ENCODE assay signal across 19 cellular contexts in the genomic region with DNA sequence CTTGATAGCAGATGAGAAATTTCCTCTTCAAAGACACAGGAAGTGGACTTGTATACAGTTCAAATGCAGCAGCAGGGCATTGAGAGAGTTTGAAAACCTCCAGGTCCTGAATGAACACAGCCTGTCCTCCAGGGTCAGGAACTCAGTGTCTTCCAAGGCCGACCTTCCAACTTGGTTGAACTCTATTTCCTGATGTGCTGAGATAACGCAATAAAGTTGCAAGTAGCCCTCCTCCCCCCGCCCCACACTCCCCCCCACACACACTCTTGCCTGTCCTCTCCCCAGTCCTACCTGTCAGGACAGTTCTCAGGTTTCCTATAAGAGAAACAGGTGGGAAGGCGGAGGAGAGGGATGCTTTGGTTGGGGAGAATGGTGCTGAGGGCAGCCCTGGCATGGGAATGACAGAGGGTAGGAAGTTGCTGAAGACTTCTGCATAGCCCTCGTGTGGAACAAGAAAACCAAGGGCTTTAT.
A peak's percentile ranks its signal among the peaks of the same experiment; 100 is the strongest.
DNase-seq lines count a peak whose midpoint lies in the region; ATAC-seq and TF ChIP-seq lines count a peak whose summit lies in the region.
"Had no signal": no experiment of that assay in that cellular context is flagged by ENCODE, and none has a peak within 500 bp of the region (broad histone marks: within the 10 kb centered on the region; RNA-seq: fewer than 3 reads in every experiment).

No MANE protein-coding gene starts in this region.

- TF ChIP-seq POLR2A in esophagus squamous epithelium (IDR thresholded peaks at IDR 0.05): no peak

- H3K27me3 ChIP-seq in DND-41 (ENCODE audit: insufficient read depth, low read length, poor library complexity) (no peaks in the 10 kb centered on the region), esophagus squamous epithelium (no peaks in the 10 kb centered on the region)
- H3K27me3 ChIP-seq: SJCRH30 had no signal

- H2AFZ ChIP-seq in DND-41 (ENCODE audit: low read depth, low read length): no peak overlapping the region
- H2AFZ ChIP-seq: GM23248 had no signal

- POLR2A ChIA-PET in WTC11 (lab: Charles Lee): no interaction called here

- TF ChIP-seq CTCF in DND-41 (IDR thresholded peaks at IDR 0.05; ENCODE audit: borderline replicate concordance, extremely low read depth, low read length, poor library complexity, severe bottlenecking) (no peak), esophagus squamous epithelium (IDR thresholded peaks at IDR 0.05) (no peak), WTC11 (IDR thresholded peaks at IDR 0.05) (no peak), chondrocyte (IDR thresholded peaks at IDR 0.05) (no peak)

- no peak overlapping the region for H3K4me3 ChIP-seq in DND-41 (ENCODE audit: low read depth in 1 of 2, low read length in 2 of 2)
- no peak overlapping the region for H3K4me3 ChIP-seq in SK-N-MC
- H3K4me3 ChIP-seq in esophagus squamous epithelium: no peak overlapping the region
- H3K4me3 ChIP-seq: GM23248, SJCRH30 had no signal

- H3K79me2 ChIP-seq in DND-41 (ENCODE audit: insufficient read depth, low read length): no peaks in the 10 kb centered on the region

- H3K27ac Mint-ChIP-seq in WTC11 (no peak overlapping the region), chondrocyte (ENCODE audit: unreplicated experiment) (no peak overlapping the region)

- H3K4me2 ChIP-seq in DND-41 (ENCODE audit: insufficient read depth, low read length): no peak overlapping the region

- CTCF ChIA-PET in WTC11 (lab: Charles Lee): no interaction called here

- H3K36me3 Mint-ChIP-seq in WTC11 (0 out of 2 replicates have a peak, but pooled peaks cover 3% of the 10 kb centered on the region), chondrocyte (ENCODE audit: low read depth) (peaks cover 3% of the 10 kb centered on the region)

- H3K9me3 ChIP-seq in DND-41 (ENCODE audit: insufficient read depth, low read length, severe bottlenecking): no peaks in the 10 kb centered on the region
- no peaks in the 10 kb centered on the region for H3K9me3 ChIP-seq in SK-N-MC (ENCODE audit: low read depth, low read length)
- H3K9me3 ChIP-seq in esophagus squamous epithelium: no peaks in the 10 kb centered on the region
- H3K9me3 ChIP-seq: SJCRH30 had no signal

- H3K27me3 Mint-ChIP-seq in WTC11 (ENCODE audit: low read depth): no peaks in the 10 kb centered on the region
- H3K27me3 Mint-ChIP-seq in chondrocyte (ENCODE audit: low read depth): no peaks in the 10 kb centered on the region

- H3K4me3 Mint-ChIP-seq in WTC11: no peak overlapping the region
- no peak overlapping the region for H3K4me3 Mint-ChIP-seq in chondrocyte (ENCODE audit: unreplicated experiment)

- ATAC-seq in DND-41 (ENCODE audit: insufficient read depth, low read depth) (0 out of 3 replicates have a peak, but pooled peaks have one; percentile 42), WTC11 (no peak; the same call in 1 of the 2 replicates)

- H3K4me1 Mint-ChIP-seq in WTC11 (peaks cover 16% of the 10 kb centered on the region), chondrocyte (ENCODE audit: low read depth) (peaks cover 23% of the 10 kb centered on the region)

- no peak overlapping the region for H3K27ac ChIP-seq in DND-41 (ENCODE audit: low read length)
- H3K27ac ChIP-seq in SK-N-MC: no peak overlapping the region; the same call in 1 of the 2 replicates
- H3K27ac ChIP-seq in esophagus squamous epithelium: no peak overlapping the region
- H3K27ac ChIP-seq: GM23248, RWPE1, SJCRH30 had no signal

- H3K4me1 ChIP-seq in DND-41 (ENCODE audit: insufficient read depth, low read length): peaks cover 11% of the 10 kb centered on the region
- H3K4me1 ChIP-seq in esophagus squamous epithelium: peaks cover 0 to 8% (median 0%) of the 10 kb centered on the region in 3 donors
- H3K4me1 ChIP-seq: SJCRH30 had no signal

- intact Hi-C loops in esophagus squamous epithelium (cut with DNase I): no loop called here

- DNase-seq in NCI-H2107 treated with DMSO at 0.1 percent for 48 hours (lab: John Stamatoyannopoulos, UW; ENCODE audit: unreplicated experiment) (peak; percentile 20), NCI-H2107 (lab: John Stamatoyannopoulos, UW) (no peak), DND-41 (no peak), SK-N-MC (ENCODE audit: low read depth, low spot score) (no peak), left kidney (ENCODE audit: low read depth, low spot score) (peak; percentile 35), esophagus squamous epithelium (lab: John Stamatoyannopoulos, UW) (no peak), WTC11 (ENCODE audit: low spot score) (no peak), chondrocyte (ENCODE audit: low spot score) (no peak)
- DNase-seq: C1 segment of cervical spinal cord, DMS79 treated with DMSO at 0.1 percent for 48 hours, GM23248, KBM-7, NCI-H1092, NCI-H146, NCI-H2081 treated with DMSO at 0.1 percent for 48 hours, NCI-H446, NCI-H748 treated with DMSO at 0.1 percent for 48 hours, SJCRH30 had no signal

- no peaks in the 10 kb centered on the region for H4K20me1 ChIP-seq in DND-41 (ENCODE audit: insufficient read depth, low read length)

- no peaks in the 10 kb centered on the region for H3K36me3 ChIP-seq in DND-41 (ENCODE audit: insufficient read depth, low read length)
- no peaks in the 10 kb centered on the region for H3K36me3 ChIP-seq in SK-N-MC (ENCODE audit: insufficient read depth, low read length)
- no peaks in the 10 kb centered on the region for H3K36me3 ChIP-seq in esophagus squamous epithelium
- H3K36me3 ChIP-seq: SJCRH30 had no signal

- H3K9ac ChIP-seq in DND-41 (ENCODE audit: low read depth, low read length) (no peak overlapping the region), SK-N-MC (ENCODE audit: insufficient read length) (peak overlapping the region; percentile 34)
- H3K9ac ChIP-seq: GM23248 had no signal

- H3K9me3 Mint-ChIP-seq in WTC11 (peaks cover 8% of the 10 kb centered on the region), chondrocyte (ENCODE audit: low read depth) (peaks cover 4% of the 10 kb centered on the region)

- WGBS in esophagus squamous epithelium, 2 donors: 47 to 62% methylated on average over 3 to 5 of the region's 5 CpGs

TF ChIP-seq in WTC11, 78 proteins besides CTCF, POLR2A, EP300 and RAD21:
- TF ChIP-seq, protein P1, sequence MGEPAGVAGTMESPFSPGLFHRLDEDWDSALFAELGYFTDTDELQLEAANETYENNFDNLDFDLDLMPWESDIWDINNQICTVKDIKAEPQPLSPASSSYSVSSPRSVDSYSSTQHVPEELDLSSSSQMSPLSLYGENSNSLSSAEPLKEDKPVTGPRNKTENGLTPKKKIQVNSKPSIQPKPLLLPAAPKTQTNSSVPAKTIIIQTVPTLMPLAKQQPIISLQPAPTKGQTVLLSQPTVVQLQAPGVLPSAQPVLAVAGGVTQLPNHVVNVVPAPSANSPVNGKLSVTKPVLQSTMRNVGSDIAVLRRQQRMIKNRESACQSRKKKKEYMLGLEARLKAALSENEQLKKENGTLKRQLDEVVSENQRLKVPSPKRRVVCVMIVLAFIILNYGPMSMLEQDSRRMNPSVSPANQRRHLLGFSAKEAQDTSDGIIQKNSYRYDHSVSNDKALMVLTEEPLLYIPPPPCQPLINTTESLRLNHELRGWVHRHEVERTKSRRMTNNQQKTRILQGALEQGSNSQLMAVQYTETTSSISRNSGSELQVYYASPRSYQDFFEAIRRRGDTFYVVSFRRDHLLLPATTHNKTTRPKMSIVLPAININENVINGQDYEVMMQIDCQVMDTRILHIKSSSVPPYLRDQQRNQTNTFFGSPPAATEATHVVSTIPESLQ (CRISPR knock-in tag; IDR thresholded peaks at IDR 0.05): no peak
- TF ChIP-seq NFYB (CRISPR knock-in tag; conservative IDR thresholded peaks at IDR 0.05; ENCODE audit: low read depth) (no peak), JAZF1 (CRISPR knock-in tag; IDR thresholded peaks at IDR 0.05) (no peak), CBFB (CRISPR knock-in tag; IDR thresholded peaks at IDR 0.05; ENCODE audit: low read depth) (no peak)
- TF ChIP-seq, protein P2, sequence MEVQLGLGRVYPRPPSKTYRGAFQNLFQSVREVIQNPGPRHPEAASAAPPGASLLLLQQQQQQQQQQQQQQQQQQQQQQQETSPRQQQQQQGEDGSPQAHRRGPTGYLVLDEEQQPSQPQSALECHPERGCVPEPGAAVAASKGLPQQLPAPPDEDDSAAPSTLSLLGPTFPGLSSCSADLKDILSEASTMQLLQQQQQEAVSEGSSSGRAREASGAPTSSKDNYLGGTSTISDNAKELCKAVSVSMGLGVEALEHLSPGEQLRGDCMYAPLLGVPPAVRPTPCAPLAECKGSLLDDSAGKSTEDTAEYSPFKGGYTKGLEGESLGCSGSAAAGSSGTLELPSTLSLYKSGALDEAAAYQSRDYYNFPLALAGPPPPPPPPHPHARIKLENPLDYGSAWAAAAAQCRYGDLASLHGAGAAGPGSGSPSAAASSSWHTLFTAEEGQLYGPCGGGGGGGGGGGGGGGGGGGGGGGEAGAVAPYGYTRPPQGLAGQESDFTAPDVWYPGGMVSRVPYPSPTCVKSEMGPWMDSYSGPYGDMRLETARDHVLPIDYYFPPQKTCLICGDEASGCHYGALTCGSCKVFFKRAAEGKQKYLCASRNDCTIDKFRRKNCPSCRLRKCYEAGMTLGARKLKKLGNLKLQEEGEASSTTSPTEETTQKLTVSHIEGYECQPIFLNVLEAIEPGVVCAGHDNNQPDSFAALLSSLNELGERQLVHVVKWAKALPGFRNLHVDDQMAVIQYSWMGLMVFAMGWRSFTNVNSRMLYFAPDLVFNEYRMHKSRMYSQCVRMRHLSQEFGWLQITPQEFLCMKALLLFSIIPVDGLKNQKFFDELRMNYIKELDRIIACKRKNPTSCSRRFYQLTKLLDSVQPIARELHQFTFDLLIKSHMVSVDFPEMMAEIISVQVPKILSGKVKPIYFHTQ (CRISPR knock-in tag; IDR thresholded peaks at IDR 0.05): no peak
- TF ChIP-seq, protein P3, sequence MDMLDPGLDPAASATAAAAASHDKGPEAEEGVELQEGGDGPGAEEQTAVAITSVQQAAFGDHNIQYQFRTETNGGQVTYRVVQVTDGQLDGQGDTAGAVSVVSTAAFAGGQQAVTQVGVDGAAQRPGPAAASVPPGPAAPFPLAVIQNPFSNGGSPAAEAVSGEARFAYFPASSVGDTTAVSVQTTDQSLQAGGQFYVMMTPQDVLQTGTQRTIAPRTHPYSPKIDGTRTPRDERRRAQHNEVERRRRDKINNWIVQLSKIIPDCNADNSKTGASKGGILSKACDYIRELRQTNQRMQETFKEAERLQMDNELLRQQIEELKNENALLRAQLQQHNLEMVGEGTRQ (CRISPR knock-in tag; IDR thresholded peaks at IDR 0.05): no peak

Comparison
In these comparisons a context has a peak if more than half of its experiments do, and no peak if none do; other contexts are left out.
1. DNase-seq: peak in NCI-H2107 treated with DMSO at 0.1 percent for 48 hours (single experiment) and left kidney (single experiment); none in NCI-H2107 (single experiment), DND-41 (single experiment), SK-N-MC (single experiment), esophagus squamous epithelium (single experiment), WTC11 (single experiment) and chondrocyte (single experiment).